In genomic region chr9:89442501-89442978, GRCh38 we compare ENCODE assay signal across 8 cellular contexts. TPM values are rescaled to one million over a fixed set of nuclear protein-coding genes. Genes with fewer than 3 reads are reported as not detected.
DNase-seq lines count a peak whose midpoint lies in the region; ATAC-seq and TF ChIP-seq lines count a peak whose summit lies in the region.

No MANE protein-coding gene starts in this region.

- TF ChIP-seq POLR2A in stomach (IDR thresholded peaks at IDR 0.05) = no peak

- H3K4me3 Mint-ChIP-seq in activated naive CD4-positive, alpha-beta T cell treated with anti-CD3 and anti-CD28 coated beads for 36 hours = no peak overlapping the region
- H3K4me3 Mint-ChIP-seq in activated CD8-positive, alpha-beta T cell treated with anti-CD3 and anti-CD28 coated beads for 36 hours = no peak overlapping the region

- H3K36me3 Mint-ChIP-seq in activated naive CD4-positive, alpha-beta T cell treated with anti-CD3 and anti-CD28 coated beads for 36 hours (ENCODE audit: low read depth) = peaks cover 29% of the 10 kb centered on the region
- H3K36me3 Mint-ChIP-seq in activated CD8-positive, alpha-beta T cell treated with anti-CD3 and anti-CD28 coated beads for 36 hours (ENCODE audit: low read depth) = peaks cover 75% of the 10 kb centered on the region

- intact Hi-C loops in activated naive CD4-positive, alpha-beta T cell treated with anti-CD3 and anti-CD28 coated beads for 36 hours (cut with micrococcal nuclease) = no loop called here
- intact Hi-C loops in activated CD8-positive, alpha-beta T cell treated with anti-CD3 and anti-CD28 coated beads for 36 hours (cut with micrococcal nuclease) = no loop called here
- intact Hi-C loops in stomach (cut with DNase I; ENCODE audit: low total_unique reads) = no loop called here
- intact Hi-C loops in cardiac septum (cut with DNase I) = no loop called here
- intact Hi-C loops in aorta (cut with DNase I) = no loop called here

- H3K27me3 Mint-ChIP-seq in activated naive CD4-positive, alpha-beta T cell treated with anti-CD3 and anti-CD28 coated beads for 36 hours (ENCODE audit: low read depth) = no peaks in the 10 kb centered on the region
- no peaks in the 10 kb centered on the region for H3K27me3 Mint-ChIP-seq in activated CD8-positive, alpha-beta T cell treated with anti-CD3 and anti-CD28 coated beads for 36 hours

- no peaks in the 10 kb centered on the region for H3K9me3 Mint-ChIP-seq in activated naive CD4-positive, alpha-beta T cell treated with anti-CD3 and anti-CD28 coated beads for 36 hours
- no peaks in the 10 kb centered on the region for H3K9me3 Mint-ChIP-seq in activated CD8-positive, alpha-beta T cell treated with anti-CD3 and anti-CD28 coated beads for 36 hours

- ATAC-seq in HG03045 (IDR thresholded peaks at IDR 0.05; ENCODE audit: unreplicated experiment) (peak; percentile 29), aorta (ENCODE audit: low FRiP score) (no peak)
- ATAC-seq in activated CD8-positive, alpha-beta T cell treated with anti-CD3 and anti-CD28 coated beads for 36 hours = no peak

- H3K4me1 Mint-ChIP-seq in activated naive CD4-positive, alpha-beta T cell treated with anti-CD3 and anti-CD28 coated beads for 36 hours (ENCODE audit: low read depth) = peaks cover 94% of the 10 kb centered on the region
- peaks cover 92% of the 10 kb centered on the region for H3K4me1 Mint-ChIP-seq in activated CD8-positive, alpha-beta T cell treated with anti-CD3 and anti-CD28 coated beads for 36 hours (ENCODE audit: low read depth)

- H3K27ac ChIP-seq in stomach (peak overlapping the region in 3 of 5 donors; percentile 77 to 86 (median 82)), aorta (ENCODE audit: low read depth in 1 of 2, low read length in 2 of 2) (no peak overlapping the region)

- TF ChIP-seq CTCF in activated CD8-positive, alpha-beta T cell treated with anti-CD3 and anti-CD28 coated beads for 36 hours (IDR thresholded peaks at IDR 0.05) = no peak
- no peak for TF ChIP-seq CTCF in stomach (IDR thresholded peaks at IDR 0.05)

- peak overlapping the region; percentile 59 for H3K27ac Mint-ChIP-seq in activated naive CD4-positive, alpha-beta T cell treated with anti-CD3 and anti-CD28 coated beads for 36 hours
- peak overlapping the region; percentile 93 for H3K27ac Mint-ChIP-seq in activated CD8-positive, alpha-beta T cell treated with anti-CD3 and anti-CD28 coated beads for 36 hours

- POLR2A ChIA-PET in activated CD8-positive, alpha-beta T cell treated with anti-CD3 and anti-CD28 coated beads for 36 hours (lab: Charles Lee) = interaction anchor here (0.7 to 4.9 kb wide), 9 partner anchors 8 to 94 kb away, joined by 3 to 39 read pairs (median 3); no protein-coding TSS in a partner anchor

- H3K9me3 ChIP-seq in stomach (no peaks in the 10 kb centered on the region), aorta (ENCODE audit: control insufficient read depth, low read length) (no peaks in the 10 kb centered on the region)

- H3K4me3 ChIP-seq in stomach (no peak overlapping the region), aorta (ENCODE audit: low read length in 2 of 2) (no peak overlapping the region)

- CTCF ChIA-PET in activated naive CD4-positive, alpha-beta T cell treated with anti-CD3 and anti-CD28 coated beads for 36 hours (lab: Charles Lee) = interaction anchor here (0.9 to 2.0 kb wide), 2 partner anchors 13 to 106 kb away, joined by 3 to 7 read pairs; no protein-coding TSS in a partner anchor
- CTCF ChIA-PET in activated CD8-positive, alpha-beta T cell treated with anti-CD3 and anti-CD28 coated beads for 36 hours (lab: Charles Lee) = interaction anchor here (1.5 to 9.0 kb wide), 3 partner anchors 10 to 106 kb away, joined by 4 to 87 read pairs (median 15); no protein-coding TSS in a partner anchor

- no peak for DNase-seq in activated naive CD4-positive, alpha-beta T cell treated with anti-CD3 and anti-CD28 coated beads for 36 hours
- DNase-seq in activated naive CD4-positive, alpha-beta T cell treated with Interleukin-2 at 50 U/mL for 16 hours = no peak
- peak; percentile 37 for DNase-seq in activated CD8-positive, alpha-beta T cell treated with anti-CD3 and anti-CD28 coated beads for 36 hours
- no peak for DNase-seq in stomach
- no peak for DNase-seq in cardiac septum (ENCODE audit: low spot score)
- DNase-seq in NCI-H2227 (lab: John Stamatoyannopoulos, UW; ENCODE audit: unreplicated experiment) = no peak
- DNase-seq in aorta = no peak

- H3K4me1 ChIP-seq in stomach (peaks cover 44 to 93% (median 76%) of the 10 kb centered on the region in 4 donors), aorta (ENCODE audit: control insufficient read depth in 1 of 2, insufficient read depth in 2 of 2, low read length in 2 of 2) (no peaks in the 10 kb centered on the region)

- H3K27me3 ChIP-seq in stomach (no peaks in the 10 kb centered on the region), aorta (ENCODE audit: control insufficient read depth in 1 of 2, insufficient read depth in 2 of 2, low read length in 1 of 2) (no peaks in the 10 kb centered on the region)

- WGBS in stomach, 5 donors = 68 to 88% (median 76%) methylated on average over 5 to 9 of the region's 9 CpGs
- WGBS in aorta, 2 donors = 80 to 83% methylated on average over 9 of the region's 9 CpGs

- H3K36me3 ChIP-seq in stomach (peaks cover 0 to 9% (median 2%) of the 10 kb centered on the region in 4 donors), aorta (ENCODE audit: control insufficient read depth in 1 of 2, insufficient read depth in 2 of 2, low read length in 1 of 2) (no peaks in the 10 kb centered on the region)

- TF ChIP-seq EP300 in stomach (IDR thresholded peaks at IDR 0.05) = no peak

RNA-seq across cellular contexts. Expression of gene SEMA4D, which starts 55.4 kb away (rescaled TPM):
- 100 to 1,000 TPM; 156 to 160 TPM for total RNA-seq in activated naive CD4-positive, alpha-beta T cell treated with anti-CD3 and anti-CD28 coated beads for 36 hours
- 100 to 1,000 TPM; 290 to 317 TPM for total RNA-seq in activated CD8-positive, alpha-beta T cell treated with anti-CD3 and anti-CD28 coated beads for 36 hours
- total RNA-seq in stomach = 10 to 100 TPM; 11.1 to 43.3 (median 28.8) TPM
- 10 to 100 TPM in 1 of 3 donors, 1 to 10 TPM in 2; 4.9 to 10.9 (median 8.4) TPM for polyA plus RNA-seq in stomach
- total RNA-seq in cardiac septum = 21.4 TPM
- 10 to 100 TPM; 24.7 to 26.2 TPM for total RNA-seq in aorta
- 1 to 10 TPM; 1.4 to 2.4 TPM for polyA plus RNA-seq in aorta

Comparison
In these comparisons a context has a peak if more than half of its experiments do, and no peak if none do; other contexts are left out.
1. H3K27ac ChIP-seq: peak in stomach (3 of 5); none in aorta (0 of 2).